ENCODE assay signal across 8 cellular contexts in the genomic region with DNA sequence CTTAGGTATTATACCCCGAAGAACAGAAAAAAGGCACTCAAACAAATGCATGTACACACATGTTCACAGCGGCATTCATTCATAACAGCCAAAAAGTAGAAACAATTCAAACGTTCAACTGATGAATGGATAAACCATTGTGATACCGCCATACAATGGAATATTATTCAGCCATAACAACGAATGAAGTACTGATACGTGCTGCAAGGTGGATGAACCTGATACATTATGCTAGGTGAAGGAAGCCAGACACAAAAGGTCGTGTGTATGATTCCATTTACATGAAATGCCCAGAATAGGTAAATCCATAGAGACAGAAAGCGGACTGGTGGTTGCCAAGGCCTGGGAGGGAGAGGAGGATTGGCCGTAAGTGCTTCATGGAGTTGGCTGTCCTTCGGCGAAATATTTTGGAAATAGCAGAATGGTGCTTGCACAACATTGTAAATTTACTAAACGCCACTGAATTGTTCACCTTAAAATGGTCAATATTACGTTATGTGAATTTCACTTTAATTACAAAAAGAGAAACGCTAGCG.
DNase-seq lines count a peak whose midpoint lies in the region; ATAC-seq and TF ChIP-seq lines count a peak whose summit lies in the region.

No MANE protein-coding gene starts in this region.

- no peaks in the 10 kb centered on the region for H3K9me3 Mint-ChIP-seq in stimulated activated effector memory CD8-positive, alpha-beta T cell treated with anti-CD3 and anti-CD28 coated beads, Interleukin-12 subunit alpha, Interleukin-12 subunit beta, amount 100 ng/mL, for 72 hours

- peak overlapping the region; percentile 91 for H3K4me3 Mint-ChIP-seq in stimulated activated effector memory CD8-positive, alpha-beta T cell treated with anti-CD3 and anti-CD28 coated beads, Interleukin-12 subunit alpha, Interleukin-12 subunit beta, amount 100 ng/mL, for 72 hours

- DNase-seq in GM12865 (ENCODE audit: low read depth) = no peak
- DNase-seq in amniotic epithelial cell (ENCODE audit: low read depth) = peak; percentile 45
- no peak for DNase-seq in stimulated activated effector memory CD8-positive, alpha-beta T cell treated with anti-CD3 and anti-CD28 coated beads, Interleukin-12 subunit alpha, Interleukin-12 subunit beta, amount 100 ng/mL, for 72 hours (ENCODE audit: low spot score in 2 of 2)
- DNase-seq in ecto neural progenitor cell (ENCODE audit: low spot score) = no peak
- no peak for DNase-seq in posterior vena cava (ENCODE audit: low spot score)

- peak overlapping the region; percentile 79 for H3K4me3 ChIP-seq in GM12865 (ENCODE audit: low read depth, low read length)
- H3K4me3 ChIP-seq in iPS-18c (ENCODE audit: insufficient read depth, low read depth, low read length) = peak overlapping the region; percentile 99

- intact Hi-C loops in posterior vena cava (cut with DNase I) = no loop called here

- peaks cover 31% of the 10 kb centered on the region for H3K36me3 Mint-ChIP-seq in stimulated activated effector memory CD8-positive, alpha-beta T cell treated with anti-CD3 and anti-CD28 coated beads, Interleukin-12 subunit alpha, Interleukin-12 subunit beta, amount 100 ng/mL, for 72 hours

- peaks cover 21% of the 10 kb centered on the region for H3K36me3 ChIP-seq in KOPT-K1 (ENCODE audit: insufficient read depth, low read length)

- H3K27ac ChIP-seq in KOPT-K1 (ENCODE audit: low read depth, low read length, poor library complexity, severe bottlenecking) = peak overlapping the region; percentile 76

- H3K9me3 ChIP-seq in KOPT-K1 (ENCODE audit: insufficient read depth, low read length, poor library complexity, severe bottlenecking) (no peaks in the 10 kb centered on the region), iPS-18c (ENCODE audit: control insufficient read depth, insufficient read depth, low read length) (no peaks in the 10 kb centered on the region)

- TF ChIP-seq CTCF in GM12865 (IDR thresholded peaks at IDR 0.05; ENCODE audit: insufficient read depth, low read depth, low read length, missing control alignments) = no peak

- peaks cover 32% of the 10 kb centered on the region for H3K4me1 Mint-ChIP-seq in stimulated activated effector memory CD8-positive, alpha-beta T cell treated with anti-CD3 and anti-CD28 coated beads, Interleukin-12 subunit alpha, Interleukin-12 subunit beta, amount 100 ng/mL, for 72 hours

- ATAC-seq in GM21529 (IDR thresholded peaks at IDR 0.05; ENCODE audit: unreplicated experiment) = peak; percentile 12
- no peak for ATAC-seq in stimulated activated effector memory CD8-positive, alpha-beta T cell treated with anti-CD3 and anti-CD28 coated beads, Interleukin-12 subunit alpha, Interleukin-12 subunit beta, amount 100 ng/mL, for 72 hours

- H3K27ac Mint-ChIP-seq in stimulated activated effector memory CD8-positive, alpha-beta T cell treated with anti-CD3 and anti-CD28 coated beads, Interleukin-12 subunit alpha, Interleukin-12 subunit beta, amount 100 ng/mL, for 72 hours = peak overlapping the region; percentile 92
